ENCODE assay signal across 21 cellular contexts in genomic region chr17:82049106-82049505, GRCh38. TPM values are rescaled to one million over a fixed set of nuclear protein-coding genes. Genes with fewer than 3 reads are reported as not detected.
DNase-seq lines count a peak whose midpoint lies in the region; ATAC-seq, FAIRE-seq and TF ChIP-seq lines count a peak whose summit lies in the region.
"Had no signal": no experiment of that assay in that cellular context is flagged by ENCODE, and none has a peak within 500 bp of the region (broad histone marks: within the 10 kb centered on the region; RNA-seq: fewer than 3 reads in every experiment).

No MANE protein-coding gene starts in this region.

- TF ChIP-seq RAD21 in liver (IDR thresholded peaks at IDR 0.05) = no peak
- TF ChIP-seq RAD21 in HepG2 (CRISPR knock-in tag; IDR thresholded peaks at IDR 0.05) = no peak

- TF ChIP-seq CTCF in liver (IDR thresholded peaks at IDR 0.05; ENCODE audit: low read depth, low read length, missing input control) (no peak), HepG2 (CRISPR knock-in tag; IDR thresholded peaks at IDR 0.05) (no peak), neural crest cell (conservative IDR thresholded peaks at IDR 0.05) (no peak), transverse colon (IDR thresholded peaks at IDR 0.05) (no peak)

- 87% methylated on average over 8 of the region's 8 CpGs for WGBS in liver
- WGBS in HepG2 (ENCODE audit: low lambda C conversion rate) = 91% methylated on average over 5 of the region's 8 CpGs
- WGBS in transverse colon (ENCODE audit: low coverage in 1 of 2), 2 donors = 62 to 85% methylated on average over 3 to 8 of the region's 8 CpGs

- H3K9ac ChIP-seq in liver (ENCODE audit: low read depth in 1 of 2, low read length in 2 of 2) = no peak overlapping the region
- no peak overlapping the region for H3K9ac ChIP-seq in HepG2 (ENCODE audit: insufficient read depth, low read depth, low read length)

- intact Hi-C loops in HepG2 (cut with micrococcal nuclease; ENCODE audit: unreplicated experiment) = no loop called here
- intact Hi-C loops in transverse colon (cut with DNase I; ENCODE audit: low total_unique reads) = no loop called here

- in situ Hi-C loops in HepG2 (cut with HindIII; ENCODE audit: extremely low pct_ligation_motif_present, low pct_unique_long_range_greater_than_20kb) (no loop called here), transverse colon (cut with MboI; ENCODE audit: low pct_ligation_motif_present in 1 of 4, low pct_unique_long_range_greater_than_20kb in 1 of 4, low sequenced_read_pairs in 3 of 4) (loop anchor here in 2 of 4 donors (25.0 kb wide), 1 partner anchor 113 kb away; no protein-coding TSS in a partner anchor)

- DNase-seq in HepG2 (ENCODE audit: low spot score) = no peak
- DNase-seq in T-cell = no peak
- no peak for DNase-seq in neural crest cell (ENCODE audit: low read depth, low spot score)
- no peak for DNase-seq in SKM-1 treated with dmso at 0.1 percent for 144 hours (lab: John Stamatoyannopoulos, UW; ENCODE audit: unreplicated experiment)
- no peak for DNase-seq in DMS79 treated with DMSO at 0.1 percent for 48 hours (lab: John Stamatoyannopoulos, UW)
- DNase-seq in transverse colon = no peak
- DNase-seq: Calu3, MV-4-11, NCI-H1436, NCI-H2029, NCI-H2171, NCI-H446, NCI-H69 had no signal

- H3K79me2 ChIP-seq in HepG2 (ENCODE audit: insufficient read depth, low read length) = peaks cover 37% of the 10 kb centered on the region

- peak overlapping the region; percentile 12 for H3K27ac ChIP-seq in liver (ENCODE audit: low read depth in 1 of 2, low read length in 2 of 2)
- no peak overlapping the region for H3K27ac ChIP-seq in HepG2 (ENCODE audit: extremely low read length, insufficient read depth, low read length)
- no peak overlapping the region for H3K27ac ChIP-seq in transverse colon
- H3K27ac ChIP-seq: A549, HL-60 had no signal

- H3K36me3 ChIP-seq in liver (ENCODE audit: control insufficient read depth in 4 of 4, insufficient read depth in 3 of 4, low read depth in 1 of 4, low read length in 3 of 4) (peaks cover 0 to 8% (median 2%) of the 10 kb centered on the region in 4 donors), HepG2 (replicated peaks in 1 of 2; ENCODE audit: control insufficient read depth in 1 of 2, insufficient read depth in 2 of 2, low read length in 2 of 2) (peaks cover 8 to 31% of the 10 kb centered on the region in 2 experiments; a peak in 4 of 5 replicates), transverse colon (no peaks in the 10 kb centered on the region)

- H4K20me1 ChIP-seq in HepG2 (ENCODE audit: insufficient read depth, low read length) = no peaks in the 10 kb centered on the region; the same call in 1 of the 2 replicates

- H3K27me3 Mint-ChIP-seq in T-cell (no peaks in the 10 kb centered on the region), neural crest cell (ENCODE audit: low read depth) (no peaks in the 10 kb centered on the region)

- ATAC-seq in HepG2 (no peak), T-cell (replicated peaks in 1 of 4) (no peak), HG03432 (IDR thresholded peaks at IDR 0.05; ENCODE audit: unreplicated experiment) (no peak)
- ATAC-seq: A549, HCT116, K562 had no signal

- H3K9me3 Mint-ChIP-seq in T-cell (no peaks in the 10 kb centered on the region), neural crest cell (no peaks in the 10 kb centered on the region)
- H3K9me3 Mint-ChIP-seq: CD14-positive monocyte had no signal

- H3K4me1 Mint-ChIP-seq in T-cell = peaks cover 5 to 23% (median 18%) of the 10 kb centered on the region in 3 donors
- no peaks in the 10 kb centered on the region for H3K4me1 Mint-ChIP-seq in neural crest cell

- H3K4me3 ChIP-seq in liver (ENCODE audit: low read depth in 1 of 3, low read length in 3 of 3) (no peak overlapping the region), HepG2 (replicated peaks in 1 of 3; ENCODE audit: insufficient read depth in 1 of 3, low read depth in 2 of 3, low read length in 3 of 3) (no peak overlapping the region; a peak in 1 of 6 replicates), transverse colon (no peak overlapping the region)
- H3K4me3 ChIP-seq: A549, K562 had no signal

- BruUV-seq in HepG2 (replicated peaks; lab: Mats Ljungman, UMichigan) = no TSS peak

- CTCF ChIA-PET in HepG2 (lab: Yijun Ruan, JAX; ENCODE audit: low intra/inter-chr PET ratio, low total read pairs) = no interaction called here
- CTCF ChIA-PET in T-cell (lab: Charles Lee) = no interaction called here

- H3K27ac Mint-ChIP-seq in T-cell = no peak overlapping the region
- H3K27ac Mint-ChIP-seq in neural crest cell (ENCODE audit: unreplicated experiment) = no peak overlapping the region
- H3K27ac Mint-ChIP-seq: CD14-positive monocyte had no signal

- TF ChIP-seq EP300 in HepG2 (IDR thresholded peaks at IDR 0.05; ENCODE audit: low read depth in 2 of 2, low read length in 2 of 2) = no peak
- TF ChIP-seq EP300 in HepG2 (CRISPR knock-in tag; IDR thresholded peaks at IDR 0.05; ENCODE audit: borderline replicate concordance) = no peak
- no peak for TF ChIP-seq EP300 in transverse colon (IDR thresholded peaks at IDR 0.05; ENCODE audit: low read depth)

- no peak overlapping the region for H3K4me2 ChIP-seq in HepG2 (ENCODE audit: low read depth, low read length)
- H3K4me2 ChIP-seq: A549 had no signal

- H3K27me3 ChIP-seq in liver (ENCODE audit: control insufficient read depth in 4 of 4, insufficient read depth in 4 of 4, low read length in 3 of 4) = no peaks in the 10 kb centered on the region
- H3K27me3 ChIP-seq in HepG2 (ENCODE audit: control insufficient read depth in 1 of 2, insufficient read depth in 2 of 2, low read length in 2 of 2) = no peaks in the 10 kb centered on the region; a peak in 2 of 5 replicates
- H3K27me3 ChIP-seq in transverse colon = no peaks in the 10 kb centered on the region

- H3K9me3 ChIP-seq in liver (ENCODE audit: control insufficient read depth in 4 of 4, low read length in 3 of 4) (no peaks in the 10 kb centered on the region), HepG2 (ENCODE audit: low read length) (no peaks in the 10 kb centered on the region), transverse colon (no peaks in the 10 kb centered on the region)
- H3K9me3 ChIP-seq: A549 had no signal

- TF ChIP-seq POLR2A in HepG2 (IDR thresholded peaks at IDR 0.05; ENCODE audit: insufficient read depth in 1 of 2, low read depth in 2 of 2, low read length in 2 of 2) (no peak), transverse colon (IDR thresholded peaks at IDR 0.05) (no peak)

- no peak overlapping the region for H2AFZ ChIP-seq in HepG2 (ENCODE audit: low read length)

- no peak for FAIRE-seq in HepG2 (lab: Jason Lieb, UNC)
- FAIRE-seq: A549, G401.6, K562 had no signal

- H3K4me3 Mint-ChIP-seq in T-cell (peak overlapping the region; percentile 9 to 31 (median 25)), neural crest cell (peak overlapping the region; percentile 72)
- H3K4me3 Mint-ChIP-seq: CD14-positive monocyte had no signal

- H3K36me3 Mint-ChIP-seq in T-cell = peaks cover 7% of the 10 kb centered on the region
- H3K36me3 Mint-ChIP-seq in neural crest cell (ENCODE audit: low read depth) = peaks cover 5% of the 10 kb centered on the region

- peaks cover 23 to 72% (median 59%) of the 10 kb centered on the region in 4 donors for H3K4me1 ChIP-seq in liver (ENCODE audit: control insufficient read depth in 4 of 4, insufficient read depth in 4 of 4, low read length in 3 of 4)
- H3K4me1 ChIP-seq in HepG2 (ENCODE audit: insufficient read depth, low read length) = peaks cover 41% of the 10 kb centered on the region
- H3K4me1 ChIP-seq in transverse colon = peaks cover 12 to 28% (median 27%) of the 10 kb centered on the region in 4 donors

- POLR2A ChIA-PET in HepG2 (lab: Yijun Ruan, JAX) (no interaction called here), T-cell (lab: Charles Lee) (no interaction called here)

RNA-seq across cellular contexts. Expression of gene RFNG, which starts 2.5 kb away (rescaled TPM):
- total RNA-seq in liver (10 to 100 TPM; 15.0 to 23.7 TPM), HepG2 (2016; rRNA removed; fragmentation: Illumina TruSeq; extraction: Trizol) (27.8 and 64.0 TPM in 2 replicates), T-cell (10 to 100 TPM; 31.5 to 38.6 (median 35.2) TPM), neural crest cell (44.5 and 46.0 TPM in 2 replicates), transverse colon (10 to 100 TPM; 33.2 to 92.0 (median 48.8) TPM)
- polyA plus RNA-seq in liver (10 to 100 TPM; 23.2 to 36.0 TPM), HepG2 (2011; rRNA removed) (61.4 and 90.6 TPM in 2 replicates)
- 72.5 and 73.8 TPM in 2 replicates for total RNA-seq in HepG2 (2016; cell fraction: cytosol; rRNA removed; fragmentation: Illumina TruSeq; extraction: Trizol; ENCODE audit: low read depth)
- 23.6 and 61.0 TPM in 2 replicates for total RNA-seq in HepG2 (2016; cell fraction: insoluble cytoplasmic fraction; rRNA removed; fragmentation: Illumina TruSeq; extraction: Trizol)
- 95.0 and 98.0 TPM in 2 replicates for total RNA-seq in HepG2 (2016; cell fraction: membrane; rRNA removed; fragmentation: Illumina TruSeq; extraction: Trizol)
- total RNA-seq in HepG2 (2016; cell fraction: nucleus; rRNA removed; fragmentation: Illumina TruSeq; extraction: Trizol) = 53.3 and 60.7 TPM in 2 replicates
- 36.1 and 62.0 TPM in 2 replicates for polyA plus RNA-seq in HepG2 (2011; cell fraction: cytosol; rRNA removed)
- polyA plus RNA-seq in HepG2 (2011; cell fraction: nucleus; rRNA removed) = 548 and 733 TPM in 2 replicates
- polyA plus RNA-seq in HepG2 (2012) = 60.9 and 71.7 TPM in 2 replicates
- polyA plus RNA-seq in HepG2 (2016; cell fraction: cytosol; fragmentation: Illumina TruSeq; extraction: Trizol; ENCODE audit: low read depth) = 106 and 121 TPM in 2 replicates
- polyA plus RNA-seq in HepG2 (2016; cell fraction: insoluble cytoplasmic fraction; fragmentation: Illumina TruSeq; extraction: Trizol; ENCODE audit: low read depth) = 35.7 and 47.7 TPM in 2 replicates
- 128 and 132 TPM in 2 replicates for polyA plus RNA-seq in HepG2 (2016; cell fraction: membrane; fragmentation: Illumina TruSeq; extraction: Trizol; ENCODE audit: low read depth)
- 227 and 229 TPM in 2 replicates for polyA plus RNA-seq in HepG2 (2016; cell fraction: nucleus; fragmentation: Illumina TruSeq; extraction: Trizol; ENCODE audit: insufficient read depth, low read depth)
- 12.3 and 58.2 TPM in 2 replicates for polyA minus RNA-seq in HepG2 (2011; rRNA and poly(A)+ RNA removed; ENCODE audit: low replicate concordance)
- 21.9 and 29.0 TPM in 2 replicates for polyA minus RNA-seq in HepG2 (2011; cell fraction: cytosol; rRNA and poly(A)+ RNA removed)
- polyA minus RNA-seq in HepG2 (2011; cell fraction: nucleus; rRNA and poly(A)+ RNA removed) = 29.7 and 35.9 TPM in 2 replicates

RNA-seq across cellular contexts. Expression of gene GPS1, which starts 2.6 kb away (rescaled TPM):
- total RNA-seq in liver (10 to 100 TPM; 59.4 to 66.3 TPM), HepG2 (2016; rRNA removed; fragmentation: Illumina TruSeq; extraction: Trizol) (106 and 124 TPM in 2 replicates), T-cell (100 to 1,000 TPM in 2 of 5 donors, 10 to 100 TPM in 3; 75.3 to 117 (median 98.0) TPM), neural crest cell (154 and 156 TPM in 2 replicates), transverse colon (100 to 1,000 TPM in 2 of 4 donors, 10 to 100 TPM in 2; 42.0 to 160 (median 85.5) TPM)
- polyA plus RNA-seq in liver (10 to 100 TPM; 53.9 to 58.3 TPM), HepG2 (2011; rRNA removed) (128 and 161 TPM in 2 replicates)
- total RNA-seq in HepG2 (2016; cell fraction: cytosol; rRNA removed; fragmentation: Illumina TruSeq; extraction: Trizol; ENCODE audit: low read depth) = 87.3 and 88.2 TPM in 2 replicates
- total RNA-seq in HepG2 (2016; cell fraction: insoluble cytoplasmic fraction; rRNA removed; fragmentation: Illumina TruSeq; extraction: Trizol) = 99.7 and 134 TPM in 2 replicates
- 96.5 and 111 TPM in 2 replicates for total RNA-seq in HepG2 (2016; cell fraction: membrane; rRNA removed; fragmentation: Illumina TruSeq; extraction: Trizol)
- total RNA-seq in HepG2 (2016; cell fraction: nucleus; rRNA removed; fragmentation: Illumina TruSeq; extraction: Trizol) = 89.5 and 106 TPM in 2 replicates
- polyA plus RNA-seq in HepG2 (2011; cell fraction: cytosol; rRNA removed) = 107 and 157 TPM in 2 replicates
- polyA plus RNA-seq in HepG2 (2011; cell fraction: nucleus; rRNA removed) = 389 and 467 TPM in 2 replicates
- 102 and 120 TPM in 2 replicates for polyA plus RNA-seq in HepG2 (2012)
- polyA plus RNA-seq in HepG2 (2016; cell fraction: cytosol; fragmentation: Illumina TruSeq; extraction: Trizol; ENCODE audit: low read depth) = 96.5 and 102 TPM in 2 replicates
- 120 and 146 TPM in 2 replicates for polyA plus RNA-seq in HepG2 (2016; cell fraction: insoluble cytoplasmic fraction; fragmentation: Illumina TruSeq; extraction: Trizol; ENCODE audit: low read depth)
- polyA plus RNA-seq in HepG2 (2016; cell fraction: membrane; fragmentation: Illumina TruSeq; extraction: Trizol; ENCODE audit: low read depth) = 103 and 104 TPM in 2 replicates
- 225 and 229 TPM in 2 replicates for polyA plus RNA-seq in HepG2 (2016; cell fraction: nucleus; fragmentation: Illumina TruSeq; extraction: Trizol; ENCODE audit: insufficient read depth, low read depth)
- 182 and 265 TPM in 2 replicates for polyA minus RNA-seq in HepG2 (2011; rRNA and poly(A)+ RNA removed; ENCODE audit: low replicate concordance)
- polyA minus RNA-seq in HepG2 (2011; cell fraction: cytosol; rRNA and poly(A)+ RNA removed) = 76.6 and 80.3 TPM in 2 replicates
- polyA minus RNA-seq in HepG2 (2011; cell fraction: nucleus; rRNA and poly(A)+ RNA removed) = 60.2 and 61.0 TPM in 2 replicates

RNA-seq across cellular contexts. Expression of gene DCXR, which starts 11.6 kb away (rescaled TPM):
- total RNA-seq in liver (100 to 1,000 TPM in 1 of 2 donors, 10 to 100 TPM in 1; 58.6 to 504 TPM), HepG2 (2016; rRNA removed; fragmentation: Illumina TruSeq; extraction: Trizol) (286 and 311 TPM in 2 replicates), T-cell (100 to 1,000 TPM in 1 of 5 donors, 10 to 100 TPM in 4; 70.4 to 111 (median 96.1) TPM), neural crest cell (198 and 199 TPM in 2 replicates), transverse colon (100 to 1,000 TPM in 1 of 4 donors, 10 to 100 TPM in 3; 49.4 to 117 (median 71.3) TPM)
- polyA plus RNA-seq in liver (1,000 to 10,000 TPM in 1 of 2 donors, 100 to 1,000 TPM in 1; 667 to 1,190 TPM), HepG2 (2011; rRNA removed) (287 and 290 TPM in 2 replicates)
- 275 and 353 TPM in 2 replicates for total RNA-seq in HepG2 (2016; cell fraction: cytosol; rRNA removed; fragmentation: Illumina TruSeq; extraction: Trizol; ENCODE audit: low read depth)
- 302 and 321 TPM in 2 replicates for total RNA-seq in HepG2 (2016; cell fraction: insoluble cytoplasmic fraction; rRNA removed; fragmentation: Illumina TruSeq; extraction: Trizol)
- 228 and 297 TPM in 2 replicates for total RNA-seq in HepG2 (2016; cell fraction: membrane; rRNA removed; fragmentation: Illumina TruSeq; extraction: Trizol)
- total RNA-seq in HepG2 (2016; cell fraction: nucleus; rRNA removed; fragmentation: Illumina TruSeq; extraction: Trizol) = 132 and 152 TPM in 2 replicates
- polyA plus RNA-seq in HepG2 (2011; cell fraction: cytosol; rRNA removed) = 253 and 424 TPM in 2 replicates
- 645 and 737 TPM in 2 replicates for polyA plus RNA-seq in HepG2 (2011; cell fraction: nucleus; rRNA removed)
- 190 and 266 TPM in 2 replicates for polyA plus RNA-seq in HepG2 (2012)
- polyA plus RNA-seq in HepG2 (2016; cell fraction: cytosol; fragmentation: Illumina TruSeq; extraction: Trizol; ENCODE audit: low read depth) = 398 and 426 TPM in 2 replicates
- 296 and 330 TPM in 2 replicates for polyA plus RNA-seq in HepG2 (2016; cell fraction: insoluble cytoplasmic fraction; fragmentation: Illumina TruSeq; extraction: Trizol; ENCODE audit: low read depth)
- 308 and 335 TPM in 2 replicates for polyA plus RNA-seq in HepG2 (2016; cell fraction: membrane; fragmentation: Illumina TruSeq; extraction: Trizol; ENCODE audit: low read depth)
- 280 and 299 TPM in 2 replicates for polyA plus RNA-seq in HepG2 (2016; cell fraction: nucleus; fragmentation: Illumina TruSeq; extraction: Trizol; ENCODE audit: insufficient read depth, low read depth)
- 73.9 and 172 TPM in 2 replicates for polyA minus RNA-seq in HepG2 (2011; rRNA and poly(A)+ RNA removed; ENCODE audit: low replicate concordance)
- polyA minus RNA-seq in HepG2 (2011; cell fraction: cytosol; rRNA and poly(A)+ RNA removed) = 52.1 and 74.6 TPM in 2 replicates
- polyA minus RNA-seq in HepG2 (2011; cell fraction: nucleus; rRNA and poly(A)+ RNA removed) = 61.5 and 67.5 TPM in 2 replicates

RNA-seq across cellular contexts. Expression of gene DUS1L, which starts 16.5 kb away (rescaled TPM):
- 10 to 100 TPM; 40.6 to 59.5 TPM for total RNA-seq in liver
- 10 to 100 TPM; 47.2 to 74.7 TPM for polyA plus RNA-seq in liver
- total RNA-seq in HepG2 (2016; rRNA removed; fragmentation: Illumina TruSeq; extraction: Trizol) = 67.9 and 109 TPM in 2 replicates
- total RNA-seq in HepG2 (2016; cell fraction: cytosol; rRNA removed; fragmentation: Illumina TruSeq; extraction: Trizol; ENCODE audit: low read depth) = 206 and 220 TPM in 2 replicates
- 58.4 and 113 TPM in 2 replicates for total RNA-seq in HepG2 (2016; cell fraction: insoluble cytoplasmic fraction; rRNA removed; fragmentation: Illumina TruSeq; extraction: Trizol)
- total RNA-seq in HepG2 (2016; cell fraction: membrane; rRNA removed; fragmentation: Illumina TruSeq; extraction: Trizol) = 268 and 276 TPM in 2 replicates
- 69.9 and 102 TPM in 2 replicates for total RNA-seq in HepG2 (2016; cell fraction: nucleus; rRNA removed; fragmentation: Illumina TruSeq; extraction: Trizol)
- 81.0 and 108 TPM in 2 replicates for polyA plus RNA-seq in HepG2 (2011; rRNA removed)
- polyA plus RNA-seq in HepG2 (2011; cell fraction: cytosol; rRNA removed) = 64.5 and 97.7 TPM in 2 replicates
- polyA plus RNA-seq in HepG2 (2011; cell fraction: nucleus; rRNA removed) = 583 and 668 TPM in 2 replicates
- 82.7 and 123 TPM in 2 replicates for polyA plus RNA-seq in HepG2 (2012)
- 353 and 384 TPM in 2 replicates for polyA plus RNA-seq in HepG2 (2016; cell fraction: cytosol; fragmentation: Illumina TruSeq; extraction: Trizol; ENCODE audit: low read depth)
- 138 and 172 TPM in 2 replicates for polyA plus RNA-seq in HepG2 (2016; cell fraction: insoluble cytoplasmic fraction; fragmentation: Illumina TruSeq; extraction: Trizol; ENCODE audit: low read depth)
- 444 and 521 TPM in 2 replicates for polyA plus RNA-seq in HepG2 (2016; cell fraction: membrane; fragmentation: Illumina TruSeq; extraction: Trizol; ENCODE audit: low read depth)
- 330 and 339 TPM in 2 replicates for polyA plus RNA-seq in HepG2 (2016; cell fraction: nucleus; fragmentation: Illumina TruSeq; extraction: Trizol; ENCODE audit: insufficient read depth, low read depth)
- polyA minus RNA-seq in HepG2 (2011; rRNA and poly(A)+ RNA removed; ENCODE audit: low replicate concordance) = 47.0 and 79.2 TPM in 2 replicates
- 31.7 and 34.4 TPM in 2 replicates for polyA minus RNA-seq in HepG2 (2011; cell fraction: cytosol; rRNA and poly(A)+ RNA removed)
- polyA minus RNA-seq in HepG2 (2011; cell fraction: nucleus; rRNA and poly(A)+ RNA removed) = 85.7 and 87.9 TPM in 2 replicates
- 100 to 1,000 TPM; 137 to 186 (median 177) TPM for total RNA-seq in T-cell
- total RNA-seq in neural crest cell = 126 and 131 TPM in 2 replicates
- total RNA-seq in transverse colon = 100 to 1,000 TPM in 3 of 4 donors, 10 to 100 TPM in 1; 98.6 to 306 (median 132) TPM

RNA-seq across cellular contexts. Expression of gene RAC3, which starts 17.6 kb away (rescaled TPM):
- 1 to 10 TPM; 3.1 to 6.3 TPM for total RNA-seq in liver
- polyA plus RNA-seq in liver = 1 to 10 TPM in 1 of 2 donors, under 1 TPM in 1; 0.63 to 3.5 TPM
- total RNA-seq in HepG2 (2016; rRNA removed; fragmentation: Illumina TruSeq; extraction: Trizol) = 4.0 and 10.5 TPM in 2 replicates
- total RNA-seq in HepG2 (2016; cell fraction: cytosol; rRNA removed; fragmentation: Illumina TruSeq; extraction: Trizol; ENCODE audit: low read depth) = 6.8 and 9.8 TPM in 2 replicates
- 3.9 and 12.6 TPM in 2 replicates for total RNA-seq in HepG2 (2016; cell fraction: insoluble cytoplasmic fraction; rRNA removed; fragmentation: Illumina TruSeq; extraction: Trizol)
- total RNA-seq in HepG2 (2016; cell fraction: membrane; rRNA removed; fragmentation: Illumina TruSeq; extraction: Trizol) = 7.3 and 10.1 TPM in 2 replicates
- total RNA-seq in HepG2 (2016; cell fraction: nucleus; rRNA removed; fragmentation: Illumina TruSeq; extraction: Trizol) = 11.7 and 12.9 TPM in 2 replicates
- polyA plus RNA-seq in HepG2 (2011; rRNA removed) = 21.3 and 24.1 TPM in 2 replicates
- 12.8 and 16.7 TPM in 2 replicates for polyA plus RNA-seq in HepG2 (2011; cell fraction: cytosol; rRNA removed)
- polyA plus RNA-seq in HepG2 (2011; cell fraction: nucleus; rRNA removed) = 111 and 165 TPM in 2 replicates
- polyA plus RNA-seq in HepG2 (2012) = 6.3 and 10.6 TPM in 2 replicates
- polyA plus RNA-seq in HepG2 (2016; cell fraction: cytosol; fragmentation: Illumina TruSeq; extraction: Trizol; ENCODE audit: low read depth) = 10.4 and 12.0 TPM in 2 replicates
- 6.0 and 7.2 TPM in 2 replicates for polyA plus RNA-seq in HepG2 (2016; cell fraction: insoluble cytoplasmic fraction; fragmentation: Illumina TruSeq; extraction: Trizol; ENCODE audit: low read depth)
- 8.8 and 10.0 TPM in 2 replicates for polyA plus RNA-seq in HepG2 (2016; cell fraction: membrane; fragmentation: Illumina TruSeq; extraction: Trizol; ENCODE audit: low read depth)
- 45.9 and 51.6 TPM in 2 replicates for polyA plus RNA-seq in HepG2 (2016; cell fraction: nucleus; fragmentation: Illumina TruSeq; extraction: Trizol; ENCODE audit: insufficient read depth, low read depth)
- 12.6 and 13.2 TPM in 2 replicates for polyA minus RNA-seq in HepG2 (2011; rRNA and poly(A)+ RNA removed; ENCODE audit: low replicate concordance)
- polyA minus RNA-seq in HepG2 (2011; cell fraction: cytosol; rRNA and poly(A)+ RNA removed) = 3.0 and 3.6 TPM in 2 replicates
- 6.7 and 7.6 TPM in 2 replicates for polyA minus RNA-seq in HepG2 (2011; cell fraction: nucleus; rRNA and poly(A)+ RNA removed)
- 1 to 10 TPM; 1.1 to 5.4 (median 3.6) TPM for total RNA-seq in T-cell
- total RNA-seq in neural crest cell = 73.6 and 75.0 TPM in 2 replicates
- 10 to 100 TPM in 1 of 4 donors, 1 to 10 TPM in 3; 2.6 to 11.1 (median 5.0) TPM for total RNA-seq in transverse colon
- polyA plus RNA-seq: CD14-positive monocyte had no signal

Comparison
In these comparisons a context has a peak if more than half of its experiments do, and no peak if none do; other contexts are left out.
1. H3K27ac ChIP-seq: peak in liver (2 of 2); none in HepG2 (single experiment) and transverse colon (0 of 4).